ENCODE assay signal across 10 cellular contexts in genomic region chr5:155727512-155728145, GRCh38.
DNase-seq lines count a peak whose midpoint lies in the region; ATAC-seq and TF ChIP-seq lines count a peak whose summit lies in the region.
"Had no signal": no experiment of that assay in that cellular context is flagged by ENCODE, and none has a peak within 500 bp of the region (broad histone marks: within the 10 kb centered on the region; RNA-seq: fewer than 3 reads in every experiment).

No MANE protein-coding gene starts in this region.

- no peak overlapping the region for H3K9ac ChIP-seq in HUES48 (ENCODE audit: low read depth, low read length)

- in situ Hi-C loops in gastrocnemius medialis (cut with MboI; ENCODE audit: low sequenced_read_pairs in 4 of 4) = no loop called here

- H3K36me3 ChIP-seq in HUES48 (ENCODE audit: control insufficient read depth, insufficient read depth, low read length) = no peaks in the 10 kb centered on the region
- no peaks in the 10 kb centered on the region for H3K36me3 ChIP-seq in gastrocnemius medialis

- ATAC-seq in gastrocnemius medialis (no peak), GM21423 (IDR thresholded peaks at IDR 0.05; ENCODE audit: unreplicated experiment) (no peak), HG03342 (IDR thresholded peaks at IDR 0.05; ENCODE audit: unreplicated experiment) (no peak)

- peaks cover 96% of the 10 kb centered on the region for H3K27me3 ChIP-seq in HUES48 (ENCODE audit: control insufficient read depth, insufficient read depth, low read length)
- H3K27me3 ChIP-seq in gastrocnemius medialis = peaks cover 0 to 11% (median 0%) of the 10 kb centered on the region in 3 donors

- TF ChIP-seq POLR2A in gastrocnemius medialis (IDR thresholded peaks at IDR 0.05) = no peak

- DNase-seq in coronary artery (ENCODE audit: low spot score) = no peak
- DNase-seq in kidney glomerular epithelial cell (lab: John Stamatoyannopoulos, UW) = peak; percentile 37
- DNase-seq in gastrocnemius medialis = no peak
- DNase-seq in KG1 (lab: John Stamatoyannopoulos, UW) = no peak
- no peak for DNase-seq in NCI-H2081 (lab: John Stamatoyannopoulos, UW)
- DNase-seq: activated CD4-positive, alpha-beta memory T cell treated with anti-CD3 and anti-CD28 coated beads, Interleukin-2, amount 10 ng/mL, durations not matched to agents 7 days and 5 days; cerebellar nuclear complex had no signal

- H3K4me1 ChIP-seq in HUES48 (ENCODE audit: control insufficient read depth, insufficient read depth, low read length) (0 out of 2 replicates have a peak, but pooled peaks cover 4% of the 10 kb centered on the region), gastrocnemius medialis (peaks cover 18 to 33% of the 10 kb centered on the region in 2 donors)

- no peak for TF ChIP-seq CTCF in coronary artery (IDR thresholded peaks at IDR 0.05)
- no peak for TF ChIP-seq CTCF in gastrocnemius medialis (IDR thresholded peaks at IDR 0.05 in 4 of 5, conservative IDR thresholded peaks at IDR 0.05 in 1 of 5)

- intact Hi-C loops in gastrocnemius medialis (cut with DNase I; ENCODE audit: low total_unique reads) = loop anchor here (5.0 kb wide), 1 partner anchor 95 kb away; no protein-coding TSS in a partner anchor

- H3K4me3 ChIP-seq in HUES48 (ENCODE audit: low read depth, low read length) = peak overlapping the region; percentile 77
- H3K4me3 ChIP-seq in coronary artery = peak overlapping the region; percentile 66
- H3K4me3 ChIP-seq in gastrocnemius medialis = peak overlapping the region; percentile 59 to 79 (median 63)

- H3K9me3 ChIP-seq in HUES48 (ENCODE audit: control insufficient read depth, insufficient read depth, low read length) (no peaks in the 10 kb centered on the region), gastrocnemius medialis (no peaks in the 10 kb centered on the region)

- H3K27ac ChIP-seq in HUES48 (ENCODE audit: low read depth, low read length) (no peak overlapping the region), coronary artery (no peak overlapping the region), gastrocnemius medialis (no peak overlapping the region)
